Comparison of ENCODE assay signal across 8 cellular contexts in genomic region chr15:40807888-40808194, GRCh38. TPM values are rescaled to one million over a fixed set of nuclear protein-coding genes. Genes with fewer than 3 reads are reported as not detected.
DNase-seq lines count a peak whose midpoint lies in the region; ATAC-seq, FAIRE-seq and TF ChIP-seq lines count a peak whose summit lies in the region.

No MANE protein-coding gene starts in this region.

- ATAC-seq in CD8-positive, alpha-beta T cell: no peak

- POLR2A ChIA-PET in CD8-positive, alpha-beta T cell (lab: Charles Lee): interaction anchor here (1.0 to 1.9 kb wide), 2 partner anchors 42 to 113 kb away, joined by 3 to 13 read pairs; partner anchors contain the start of gene RAD51
- POLR2A ChIA-PET in endothelial cell of umbilical vein (lab: Charles Lee): interaction anchor here (0.6 kb wide), 2 partner anchors 11 to 209 kb away, joined by 4 to 5 read pairs; no protein-coding TSS in a partner anchor

- H3K27ac ChIP-seq in CD8-positive, alpha-beta T cell (ENCODE audit: low read depth, low read length): peak overlapping the region; percentile 69
- no peak overlapping the region for H3K27ac ChIP-seq in OCI-LY3 (ENCODE audit: low read length)
- H3K27ac ChIP-seq in endothelial cell of umbilical vein (ENCODE audit: insufficient read depth, low read depth, low read length): no peak overlapping the region

- H3K9me1 ChIP-seq in endothelial cell of umbilical vein (replicated peaks; ENCODE audit: control insufficient read depth, extremely low read depth, insufficient read depth, low read length): no peaks in the 10 kb centered on the region

- peaks cover 7% of the 10 kb centered on the region for H3K36me3 ChIP-seq in CD8-positive, alpha-beta T cell (ENCODE audit: insufficient read depth, low read length)
- no peaks in the 10 kb centered on the region for H3K36me3 ChIP-seq in OCI-LY3 (replicated peaks; ENCODE audit: low read depth, low read length)
- peaks cover 2 to 13% of the 10 kb centered on the region in 2 experiments for H3K36me3 ChIP-seq in endothelial cell of umbilical vein (ENCODE audit: control insufficient read depth in 2 of 2, extremely low read depth in 1 of 2, insufficient read depth in 2 of 2, low read length in 2 of 2)

- H3K27me3 Mint-ChIP-seq in CD8-positive, alpha-beta T cell (ENCODE audit: low read depth): no peaks in the 10 kb centered on the region
- H3K27me3 Mint-ChIP-seq in osteocyte (ENCODE audit: unreplicated experiment): no peaks in the 10 kb centered on the region

- no peak for DNase-seq in CD8-positive, alpha-beta T cell
- no peak for DNase-seq in endothelial cell of umbilical vein (ENCODE audit: low read depth, low spot score)
- no peak for DNase-seq in osteocyte (ENCODE audit: extremely low spot score, unreplicated experiment)
- DNase-seq in NCI-H128 (lab: John Stamatoyannopoulos, UW; ENCODE audit: unreplicated experiment): no peak
- DNase-seq in KG1 (lab: John Stamatoyannopoulos, UW): no peak
- DNase-seq in SW480 (ENCODE audit: low spot score): no peak
- DNase-seq in NCI-H510A treated with DMSO at 0.1 percent for 48 hours (lab: John Stamatoyannopoulos, UW): no peak

- peaks cover 10% of the 10 kb centered on the region for H3K79me2 ChIP-seq in OCI-LY3 (ENCODE audit: low read length)
- peaks cover 21% of the 10 kb centered on the region for H3K79me2 ChIP-seq in endothelial cell of umbilical vein (ENCODE audit: control insufficient read depth, insufficient read depth, low read length)

- intact Hi-C loops in CD8-positive, alpha-beta T cell (cut with DNase I, micrococcal nuclease): loop anchor here (1.0 to 5.0 kb wide), 12 partner anchors 39 to 646 kb away; partner anchors contain the start of genes NUSAP1 (in 2 of the 2), OIP5 (in 2 of the 2), RMDN3 (in 2 of the 2) and VPS18 (in 2 of the 2)
- intact Hi-C loops in endothelial cell of umbilical vein (cut with micrococcal nuclease): loop anchor here (1.0 to 10.0 kb wide), 6 partner anchors 12 to 213 kb away; partner anchors contain the start of genes KNL1 and RMDN3

- H3K27ac Mint-ChIP-seq in CD8-positive, alpha-beta T cell: peak overlapping the region; percentile 98
- H3K27ac Mint-ChIP-seq in osteocyte (ENCODE audit: unreplicated experiment): peak overlapping the region; percentile 92

- peak overlapping the region; percentile 99 for H3K4me3 Mint-ChIP-seq in CD8-positive, alpha-beta T cell
- H3K4me3 Mint-ChIP-seq in osteocyte (ENCODE audit: unreplicated experiment): peak overlapping the region; percentile 93

- BruUV-seq in endothelial cell of umbilical vein (replicated peaks; lab: Mats Ljungman, UMichigan): no TSS peak

- H3K36me3 Mint-ChIP-seq in CD8-positive, alpha-beta T cell: peaks cover 39% of the 10 kb centered on the region
- H3K36me3 Mint-ChIP-seq in osteocyte (ENCODE audit: unreplicated experiment): peaks cover 13% of the 10 kb centered on the region

- no peaks in the 10 kb centered on the region for H3K9me3 Mint-ChIP-seq in CD8-positive, alpha-beta T cell
- H3K9me3 Mint-ChIP-seq in osteocyte (ENCODE audit: unreplicated experiment): no peaks in the 10 kb centered on the region

- H3K9ac ChIP-seq in OCI-LY3 (ENCODE audit: low read length): peak overlapping the region; percentile 62
- H3K9ac ChIP-seq in endothelial cell of umbilical vein (replicated peaks; ENCODE audit: extremely low read depth, insufficient read depth, low read length): peak overlapping the region; percentile 18

- H2AFZ ChIP-seq in OCI-LY3 (ENCODE audit: low read depth, low read length) (peak overlapping the region; percentile 48), endothelial cell of umbilical vein (ENCODE audit: low read depth, low read length) (peak overlapping the region; percentile 80)

- peaks cover 14% of the 10 kb centered on the region for H3K4me1 ChIP-seq in CD8-positive, alpha-beta T cell (ENCODE audit: insufficient read depth, low read length)
- H3K4me1 ChIP-seq in OCI-LY3 (ENCODE audit: low read length): peaks cover 12% of the 10 kb centered on the region
- H3K4me1 ChIP-seq in endothelial cell of umbilical vein (ENCODE audit: control insufficient read depth, extremely low read depth, insufficient read depth, low read length): peaks cover 14% of the 10 kb centered on the region

- dilution Hi-C loops in endothelial cell of umbilical vein (cut with MboI; ENCODE audit: extremely low pct_ligation_motif_present, low sequenced_read_pairs): no loop called here

- H3K4me2 ChIP-seq in OCI-LY3 (ENCODE audit: low read length) (peak overlapping the region; percentile 86), endothelial cell of umbilical vein (ENCODE audit: insufficient read depth, low read length) (peak overlapping the region; percentile 72)

- H3K9me3 ChIP-seq in CD8-positive, alpha-beta T cell (ENCODE audit: low read length): no peaks in the 10 kb centered on the region
- H3K9me3 ChIP-seq in OCI-LY3 (ENCODE audit: insufficient read depth, low read length) (no peaks in the 10 kb centered on the region), endothelial cell of umbilical vein (replicated peaks; ENCODE audit: control insufficient read depth, insufficient read depth, low read length) (no peaks in the 10 kb centered on the region)

- TF ChIP-seq CTCF in CD8-positive, alpha-beta T cell (IDR thresholded peaks at IDR 0.05): no peak
- TF ChIP-seq CTCF in OCI-LY3 (IDR thresholded peaks at IDR 0.05; ENCODE audit: low read depth, low read length) (no peak), endothelial cell of umbilical vein (IDR thresholded peaks at IDR 0.05; ENCODE audit: extremely low read depth in 1 of 2, insufficient read depth in 1 of 2, low read depth in 1 of 2, low read length in 2 of 2) (no peak), osteocyte (IDR thresholded peaks at IDR 0.05) (no peak)

- no peaks in the 10 kb centered on the region for H3K27me3 ChIP-seq in CD8-positive, alpha-beta T cell (ENCODE audit: insufficient read depth, low read length)
- H3K27me3 ChIP-seq in OCI-LY3 (ENCODE audit: low read depth, low read length): no peaks in the 10 kb centered on the region
- no peaks in the 10 kb centered on the region for H3K27me3 ChIP-seq in endothelial cell of umbilical vein (ENCODE audit: control insufficient read depth in 2 of 2, insufficient read depth in 2 of 2, low read length in 2 of 2)

- TF ChIP-seq POLR2A in endothelial cell of umbilical vein (IDR thresholded peaks at IDR 0.05; ENCODE audit: low read depth, low read length): no peak

- peak overlapping the region; percentile 88 for H3K4me3 ChIP-seq in CD8-positive, alpha-beta T cell (ENCODE audit: low read depth, low read length)
- peak overlapping the region; percentile 83 for H3K4me3 ChIP-seq in OCI-LY3 (ENCODE audit: low read length)
- peak overlapping the region; percentile 43 to 67 (median 64) for H3K4me3 ChIP-seq in endothelial cell of umbilical vein (replicated peaks in 1 of 3; ENCODE audit: insufficient read depth in 1 of 3, low read depth in 1 of 3, low read length in 3 of 3)

- H4K20me1 ChIP-seq in OCI-LY3 (ENCODE audit: insufficient read depth, low read length) (no peaks in the 10 kb centered on the region), endothelial cell of umbilical vein (replicated peaks; ENCODE audit: control insufficient read depth, extremely low read depth, insufficient read depth, low read length) (no peaks in the 10 kb centered on the region)

- CTCF ChIA-PET in CD8-positive, alpha-beta T cell (lab: Charles Lee): interaction anchor here (1.9 to 4.7 kb wide), 2 partner anchors 25 to 86 kb away, joined by 5 to 15 read pairs; partner anchors contain the start of gene VPS18
- CTCF ChIA-PET in endothelial cell of umbilical vein (lab: Charles Lee): interaction anchor here (1.0 to 2.6 kb wide), 7 partner anchors 14 to 86 kb away, joined by 3 to 9 read pairs (median 4); partner anchors contain the start of genes C15orf62 and VPS18

- FAIRE-seq in endothelial cell of umbilical vein (lab: Jason Lieb, UNC): no peak

- peaks cover 26% of the 10 kb centered on the region for H3K4me1 Mint-ChIP-seq in CD8-positive, alpha-beta T cell (ENCODE audit: low read depth)
- H3K4me1 Mint-ChIP-seq in osteocyte (ENCODE audit: unreplicated experiment): peaks cover 18% of the 10 kb centered on the region

RNA-seq across cellular contexts. Expression of gene DNAJC17, which starts 0.6 kb away (rescaled TPM):
- total RNA-seq in CD8-positive, alpha-beta T cell: 10 to 100 TPM; 11.2 to 11.9 TPM
- total RNA-seq in endothelial cell of umbilical vein (42.6 and 46.4 TPM in 2 replicates), osteocyte (38.1 and 39.8 TPM in 2 replicates)
- 30.7 and 43.2 TPM in 2 replicates for polyA plus RNA-seq in endothelial cell of umbilical vein
- 60.5 and 64.7 TPM in 2 replicates for polyA plus RNA-seq in endothelial cell of umbilical vein (2011; cell fraction: cytosol; rRNA removed)
- polyA plus RNA-seq in endothelial cell of umbilical vein (2011; cell fraction: nucleus; rRNA removed): 98.3 and 125 TPM in 2 replicates
- 24.9 and 29.7 TPM in 2 replicates for polyA plus RNA-seq in endothelial cell of umbilical vein (2012)
- 21.5 and 25.7 TPM in 2 replicates for polyA minus RNA-seq in endothelial cell of umbilical vein
- polyA minus RNA-seq in endothelial cell of umbilical vein (2011; cell fraction: cytosol; rRNA and poly(A)+ RNA removed): 18.1 TPM
- 13.8 and 19.4 TPM in 2 replicates for polyA minus RNA-seq in endothelial cell of umbilical vein (2011; cell fraction: nucleus; rRNA and poly(A)+ RNA removed)

RNA-seq across cellular contexts. Expression of gene ZFYVE19, which starts 1.0 kb away (rescaled TPM):
- 10 to 100 TPM in 1 of 2 experiments, 1 to 10 TPM in 1; 9.6 to 11.0 TPM for total RNA-seq in CD8-positive, alpha-beta T cell
- total RNA-seq in endothelial cell of umbilical vein: 24.8 and 29.7 TPM in 2 replicates
- polyA plus RNA-seq in endothelial cell of umbilical vein: 47.2 and 55.4 TPM in 2 replicates
- polyA plus RNA-seq in endothelial cell of umbilical vein (2011; cell fraction: cytosol; rRNA removed): 52.3 and 52.6 TPM in 2 replicates
- polyA plus RNA-seq in endothelial cell of umbilical vein (2011; cell fraction: nucleus; rRNA removed): 190 and 203 TPM in 2 replicates
- 19.3 and 24.1 TPM in 2 replicates for polyA plus RNA-seq in endothelial cell of umbilical vein (2012)
- 27.3 and 33.5 TPM in 2 replicates for polyA minus RNA-seq in endothelial cell of umbilical vein
- polyA minus RNA-seq in endothelial cell of umbilical vein (2011; cell fraction: cytosol; rRNA and poly(A)+ RNA removed): 18.5 TPM
- polyA minus RNA-seq in endothelial cell of umbilical vein (2011; cell fraction: nucleus; rRNA and poly(A)+ RNA removed): 17.6 and 25.4 TPM in 2 replicates
- total RNA-seq in osteocyte: 21.1 and 23.6 TPM in 2 replicates

RNA-seq across cellular contexts. Expression of gene PPP1R14D, which starts 20.7 kb away (rescaled TPM):
- total RNA-seq in CD8-positive, alpha-beta T cell: not detected
- total RNA-seq in endothelial cell of umbilical vein (not detected in 2 replicates), osteocyte (not detected in 2 replicates)
- not detected in 2 replicates for polyA plus RNA-seq in endothelial cell of umbilical vein
- not detected in 2 replicates for polyA plus RNA-seq in endothelial cell of umbilical vein (2011; cell fraction: cytosol; rRNA removed)
- polyA plus RNA-seq in endothelial cell of umbilical vein (2011; cell fraction: nucleus; rRNA removed): not detected in 2 replicates
- polyA plus RNA-seq in endothelial cell of umbilical vein (2012): not detected in 2 replicates
- polyA minus RNA-seq in endothelial cell of umbilical vein: not detected in 2 replicates
- not detected for polyA minus RNA-seq in endothelial cell of umbilical vein (2011; cell fraction: cytosol; rRNA and poly(A)+ RNA removed)
- polyA minus RNA-seq in endothelial cell of umbilical vein (2011; cell fraction: nucleus; rRNA and poly(A)+ RNA removed): not detected in 2 replicates

RNA-seq across cellular contexts. Expression of gene SPINT1, which starts 36.0 kb away (rescaled TPM):
- total RNA-seq in CD8-positive, alpha-beta T cell: under 1 TPM; 0.14 to 0.54 TPM
- total RNA-seq in endothelial cell of umbilical vein (3.6 and 4.2 TPM in 2 replicates), osteocyte (5.2 and 5.5 TPM in 2 replicates)
- polyA plus RNA-seq in endothelial cell of umbilical vein: 4.1 and 4.9 TPM in 2 replicates
- 1.9 and 2.8 TPM in 2 replicates for polyA plus RNA-seq in endothelial cell of umbilical vein (2011; cell fraction: cytosol; rRNA removed)
- 1.7 and 3.3 TPM in 2 replicates for polyA plus RNA-seq in endothelial cell of umbilical vein (2011; cell fraction: nucleus; rRNA removed)
- polyA plus RNA-seq in endothelial cell of umbilical vein (2012): 2.4 and 7.0 TPM in 2 replicates
- 3.5 and 4.6 TPM in 2 replicates for polyA minus RNA-seq in endothelial cell of umbilical vein
- polyA minus RNA-seq in endothelial cell of umbilical vein (2011; cell fraction: cytosol; rRNA and poly(A)+ RNA removed): not detected
- 0.38 and 0.82 TPM in 2 replicates for polyA minus RNA-seq in endothelial cell of umbilical vein (2011; cell fraction: nucleus; rRNA and poly(A)+ RNA removed)

RNA-seq across cellular contexts. Expression of gene C15orf62, which starts 38.1 kb away (rescaled TPM):
- 1 to 10 TPM; 1.0 to 1.1 TPM for total RNA-seq in CD8-positive, alpha-beta T cell
- total RNA-seq in endothelial cell of umbilical vein (0.38 and 0.44 TPM in 2 replicates), osteocyte (not detected in 2 replicates)
- polyA plus RNA-seq in endothelial cell of umbilical vein: 0.12 and 0.16 TPM in 2 replicates
- 0.08 and 0.11 TPM in 2 replicates for polyA plus RNA-seq in endothelial cell of umbilical vein (2011; cell fraction: cytosol; rRNA removed)
- 0.12 and 0.15 TPM in 2 replicates for polyA plus RNA-seq in endothelial cell of umbilical vein (2011; cell fraction: nucleus; rRNA removed)
- polyA plus RNA-seq in endothelial cell of umbilical vein (2012): 0.55 and 0.58 TPM in 2 replicates
- polyA minus RNA-seq in endothelial cell of umbilical vein: 0.19 TPM in 1 of 2 replicates, not detected in the other
- polyA minus RNA-seq in endothelial cell of umbilical vein (2011; cell fraction: cytosol; rRNA and poly(A)+ RNA removed): 1.2 TPM
- polyA minus RNA-seq in endothelial cell of umbilical vein (2011; cell fraction: nucleus; rRNA and poly(A)+ RNA removed): not detected in 2 replicates
